Comparison of ENCODE assay signal across 1 cellular context in the genomic region with DNA sequence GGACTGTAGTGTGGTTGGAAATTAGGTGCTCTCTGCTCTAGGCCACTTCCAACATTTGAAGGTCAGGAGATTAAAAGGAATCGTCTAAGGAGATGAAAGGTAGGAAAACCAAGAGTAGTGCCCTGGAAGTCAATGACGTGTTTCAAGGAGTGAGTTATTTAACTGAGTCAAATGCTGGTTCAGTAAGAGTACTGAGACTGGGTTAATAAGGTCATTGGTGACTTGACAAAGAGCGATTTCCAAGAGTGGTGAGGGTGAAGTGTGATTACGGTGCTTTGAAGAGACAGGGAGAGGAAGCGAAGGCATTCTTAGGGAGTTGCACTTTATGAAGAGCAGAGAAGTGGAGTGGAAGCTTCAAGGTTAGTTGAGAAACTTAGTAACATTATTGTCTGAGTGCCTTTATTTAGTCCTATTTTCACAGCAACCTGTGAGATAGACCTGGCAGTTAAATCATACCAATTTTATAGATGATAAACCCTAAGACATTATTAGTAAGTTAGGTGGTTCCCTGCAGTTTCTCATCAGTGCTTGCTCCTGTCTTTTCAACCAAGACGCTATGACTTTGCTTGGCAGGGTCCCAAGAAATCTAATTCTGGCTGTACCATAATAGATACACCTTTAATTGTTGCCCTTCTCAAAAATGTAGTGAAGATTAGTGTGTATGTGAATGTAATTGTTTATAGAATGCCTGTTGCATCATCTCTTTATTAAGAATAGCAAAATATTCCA.
TF ChIP-seq lines count a peak whose summit lies in the region.

No MANE protein-coding gene starts in this region.

TF ChIP-seq in SK-N-SH, 30 proteins besides CTCF, POLR2A, EP300 and RAD21 (continued from another document):
- TF ChIP-seq, protein P1, sequence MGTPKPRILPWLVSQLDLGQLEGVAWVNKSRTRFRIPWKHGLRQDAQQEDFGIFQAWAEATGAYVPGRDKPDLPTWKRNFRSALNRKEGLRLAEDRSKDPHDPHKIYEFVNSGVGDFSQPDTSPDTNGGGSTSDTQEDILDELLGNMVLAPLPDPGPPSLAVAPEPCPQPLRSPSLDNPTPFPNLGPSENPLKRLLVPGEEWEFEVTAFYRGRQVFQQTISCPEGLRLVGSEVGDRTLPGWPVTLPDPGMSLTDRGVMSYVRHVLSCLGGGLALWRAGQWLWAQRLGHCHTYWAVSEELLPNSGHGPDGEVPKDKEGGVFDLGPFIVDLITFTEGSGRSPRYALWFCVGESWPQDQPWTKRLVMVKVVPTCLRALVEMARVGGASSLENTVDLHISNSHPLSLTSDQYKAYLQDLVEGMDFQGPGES (IDR thresholded peaks at IDR 0.05; ENCODE audit: low read depth, low read length): no peak
